Comparison of ENCODE assay signal across 15 cellular contexts in the genomic region with DNA sequence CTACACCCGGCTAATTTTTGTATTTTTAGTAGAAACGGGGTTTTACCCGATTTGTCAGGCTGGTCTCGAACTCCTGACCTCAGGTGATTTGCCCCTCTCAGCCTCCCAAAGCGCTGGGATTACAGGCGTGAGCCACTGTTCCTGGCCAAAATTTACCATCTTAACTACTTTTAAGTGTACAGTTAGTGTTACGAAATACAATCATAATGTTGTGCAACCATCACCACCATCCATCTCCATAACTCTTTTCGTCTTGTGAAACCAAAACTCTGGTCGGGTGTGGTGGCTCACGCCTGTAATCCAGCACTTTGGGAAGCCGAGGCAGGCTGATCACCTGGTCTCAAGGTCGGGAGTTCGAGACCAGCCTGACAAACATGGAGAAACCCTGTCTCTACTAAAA.
"Had no signal": no experiment of that assay in that cellular context is flagged by ENCODE, and none has a peak within 500 bp of the region (broad histone marks: within the 10 kb centered on the region; RNA-seq: fewer than 3 reads in every experiment).

No MANE protein-coding gene starts in this region.

- DNase-seq: activated CD4-positive, alpha-beta T cell treated with anti-CD3 and anti-CD28 coated beads for 36 hours; activated CD4-positive, alpha-beta T cell treated with anti-CD3 and anti-CD28 coated beads, Interleukin-2, amount 50 U/mL, for 48 hours; activated gamma-delta T cell; adrenal gland; dermis blood vessel endothelial cell; effector memory CD4-positive, alpha-beta T cell; esophagus squamous epithelium; hypothalamus; natural killer cell; pancreas; stimulated activated CD4-positive, alpha-beta T cell treated with anti-CD3 and anti-CD28 coated beads, Interleukin-4, amount 100 ng/mL, for 24 hours; stomach had no signal

- ATAC-seq: activated CD4-positive, alpha-beta T cell treated with anti-CD3 and anti-CD28 coated beads for 36 hours; left lobe of liver; natural killer cell; pancreas; sciatic nerve; stimulated activated effector memory CD8-positive, alpha-beta T cell treated with anti-CD3 and anti-CD28 coated beads, Interleukin-12 subunit alpha, Interleukin-12 subunit beta, amount 100 ng/mL, for 72 hours had no signal
